Comparison of ENCODE assay signal across 20 cellular contexts in the genomic region with DNA sequence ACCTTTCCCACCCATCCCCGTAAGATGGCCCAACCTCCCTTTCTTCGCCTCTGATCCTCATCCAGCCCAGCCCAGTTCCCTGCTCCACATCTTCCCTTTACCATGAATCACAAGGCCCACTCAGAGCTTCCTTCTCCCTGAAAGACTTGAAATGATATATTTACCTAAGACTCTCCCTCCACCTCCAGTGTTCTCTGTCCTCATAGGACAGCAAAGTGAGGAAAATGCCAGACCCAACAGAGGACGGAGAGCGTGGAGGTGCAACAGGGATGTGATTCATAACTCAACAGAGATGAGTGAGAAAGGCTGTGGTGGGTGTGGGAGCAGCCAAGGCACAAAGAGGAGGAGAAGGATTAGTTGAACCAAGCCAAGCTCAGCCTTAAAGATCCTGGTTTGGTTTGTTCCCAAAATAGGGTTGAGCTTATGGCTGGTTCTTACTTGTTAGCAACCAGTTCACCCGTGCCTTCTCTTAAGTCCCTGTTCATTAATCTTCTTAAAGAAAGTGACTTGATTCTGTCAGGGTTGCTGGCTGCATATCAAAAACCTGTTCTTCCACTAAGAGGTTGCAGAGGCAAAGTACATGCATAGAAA.
DNase-seq lines count a peak whose midpoint lies in the region; ATAC-seq and TF ChIP-seq lines count a peak whose summit lies in the region.
"Had no signal": no experiment of that assay in that cellular context is flagged by ENCODE, and none has a peak within 500 bp of the region (broad histone marks: within the 10 kb centered on the region; RNA-seq: fewer than 3 reads in every experiment).

No MANE protein-coding gene starts in this region.

- H3K79me2 ChIP-seq in GM23248 (ENCODE audit: insufficient read depth), result no peaks in the 10 kb centered on the region

- no peaks in the 10 kb centered on the region for H3K36me3 ChIP-seq in GM23248 (ENCODE audit: low read depth)
- no peaks in the 10 kb centered on the region for H3K36me3 ChIP-seq in esophagus (ENCODE audit: control insufficient read depth in 2 of 2, insufficient read depth in 2 of 2, low read length in 1 of 2)
- H3K36me3 ChIP-seq: brain microvascular endothelial cell had no signal

- DNase-seq in GM23248 (peak; percentile 70), NCI-H82 treated with DMSO at 0.1 percent for 48 hours (lab: John Stamatoyannopoulos, UW; ENCODE audit: unreplicated experiment) (peak; percentile 63), retinal pigment epithelial cell (ENCODE audit: low read depth) (peak; percentile 21), NCI-H524 treated with DMSO at 0.1 percent for 48 hours (lab: John Stamatoyannopoulos, UW) (no peak), NCI-H1694 (lab: John Stamatoyannopoulos, UW) (no peak)
- DNase-seq: activated CD8-positive, alpha-beta T cell treated with anti-CD3 and anti-CD28 coated beads for 36 hours; activated gamma-delta T cell treated with Interleukin-2 at 50 U/mL for 16 hours; cortex of kidney; foreskin melanocyte; Kasumi-1; NCI-H1092 treated with DMSO at 0.1 percent for 48 hours; NCI-H2029 treated with DMSO at 0.1 percent for 48 hours; NCI-H510A had no signal

- no peaks in the 10 kb centered on the region for H4K20me1 ChIP-seq in GM23248 (ENCODE audit: insufficient read depth)

- WGBS in GM23248 (ENCODE audit: low coverage in 1 of 2, low lambda C conversion rate in 2 of 2, missing lambda C conversion rate in 2 of 2), 2 experiments, result 57 to 63% methylated on average over 5 of the region's 5 CpGs
- WGBS in esophagus, 2 donors, result 46 to 64% methylated on average over 5 of the region's 5 CpGs

- H3K9me3 ChIP-seq in GM23248 (ENCODE audit: low read depth) (no peaks in the 10 kb centered on the region), esophagus (ENCODE audit: control insufficient read depth in 2 of 2, insufficient read depth in 1 of 2, low read depth in 1 of 2, low read length in 1 of 2) (no peaks in the 10 kb centered on the region)

- H3K27ac ChIP-seq in GM23248 (peak overlapping the region; percentile 74), esophagus (ENCODE audit: low read depth in 2 of 2, low read length in 1 of 2) (peak overlapping the region; percentile 87 to 96)
- H3K27ac ChIP-seq: brain microvascular endothelial cell had no signal

- no peak for ATAC-seq in activated CD4-positive, CD25-positive, alpha-beta regulatory T cell treated with anti-CD3 and anti-CD28 coated beads, Interleukin-2, amount 50 U/mL, for 24 hours
- ATAC-seq in GM18861 (IDR thresholded peaks at IDR 0.05; ENCODE audit: unreplicated experiment), result no peak
- ATAC-seq: activated CD8-positive, alpha-beta T cell treated with anti-CD3 and anti-CD28 coated beads for 36 hours; HCT116; stimulated activated effector memory CD8-positive, alpha-beta T cell treated with anti-CD3 and anti-CD28 coated beads, Interleukin-12 subunit alpha, Interleukin-12 subunit beta, amount 100 ng/mL, for 72 hours; WTC11 had no signal

- H3F3A ChIP-seq in GM23248 (ENCODE audit: insufficient read depth), result peaks cover 36% of the 10 kb centered on the region

- no peaks in the 10 kb centered on the region for H3K9me2 ChIP-seq in GM23248 (ENCODE audit: insufficient read depth)

- H3K27me3 ChIP-seq in GM23248 (replicated peaks; ENCODE audit: insufficient read depth) (no peaks in the 10 kb centered on the region), esophagus (ENCODE audit: control insufficient read depth in 1 of 2, insufficient read depth in 2 of 2, low read length in 2 of 2) (no peaks in the 10 kb centered on the region)
- H3K27me3 ChIP-seq: brain microvascular endothelial cell had no signal

- in situ Hi-C loops in GM23248 (cut with MboI), result no loop called here

- TF ChIP-seq CTCF in retinal pigment epithelial cell (conservative IDR thresholded peaks at IDR 0.05; ENCODE audit: low read depth, low read length), result no peak

- no peak overlapping the region for H3K9ac ChIP-seq in GM23248

- H2AFZ ChIP-seq in GM23248, result no peak overlapping the region

- H3K4me1 ChIP-seq in GM23248 (ENCODE audit: insufficient read depth) (peaks cover 49% of the 10 kb centered on the region), esophagus (ENCODE audit: control insufficient read depth in 2 of 2, insufficient read depth in 2 of 2, low read length in 1 of 2) (peaks cover 0 to 9% of the 10 kb centered on the region in 2 donors)

- no peak overlapping the region for H3K4me3 ChIP-seq in GM23248
- no peak overlapping the region for H3K4me3 ChIP-seq in esophagus (ENCODE audit: low read depth in 1 of 2, low read length in 2 of 2)
- H3K4me3 ChIP-seq in retinal pigment epithelial cell (ENCODE audit: low read length), result no peak overlapping the region

- H3K4me2 ChIP-seq in GM23248 (ENCODE audit: unreplicated experiment), result peak overlapping the region; percentile 34

Comparison
In these comparisons a context has a peak if more than half of its experiments do, and no peak if none do; other contexts are left out.
1. DNase-seq: peak in GM23248 (single experiment), NCI-H82 treated with DMSO at 0.1 percent for 48 hours (single experiment) and retinal pigment epithelial cell (single experiment); none in NCI-H524 treated with DMSO at 0.1 percent for 48 hours (single experiment) and NCI-H1694 (single experiment).